Comparison of ENCODE assay signal across 18 cellular contexts in genomic region chr10:95134490-95134889, GRCh38.
"Had no signal": no experiment of that assay in that cellular context is flagged by ENCODE, and none has a peak within 500 bp of the region (broad histone marks: within the 10 kb centered on the region; RNA-seq: fewer than 3 reads in every experiment).

No MANE protein-coding gene starts in this region.

- H3K4me2 ChIP-seq: neural progenitor cell, smooth muscle cell had no signal

- H3K9ac ChIP-seq: neural progenitor cell, parathyroid adenoma had no signal

- H3K9me3 ChIP-seq: neutrophil, ovary, pancreas, prostate gland, psoas muscle, right atrium auricular region, right lobe of liver, sigmoid colon had no signal

- H3K79me2 ChIP-seq: parathyroid adenoma had no signal

- H2AFZ ChIP-seq: neural progenitor cell, parathyroid adenoma had no signal

- H3K4me1 ChIP-seq: neural progenitor cell, parathyroid adenoma, prostate gland, psoas muscle, right atrium auricular region, sigmoid colon, spleen had no signal

- H3K36me3 ChIP-seq: neural progenitor cell, neutrophil, ovary, pancreas, prostate gland, right atrium auricular region, right lobe of liver, sigmoid colon, spleen had no signal

- ATAC-seq: naive thymus-derived CD8-positive, alpha-beta T cell; natural killer cell; natural killer cell treated with Interleukin-12 subunit alpha and Interleukin-12 subunit beta and Interleukin-15 and Interleukin-18, amount 100 ng/mL, for 72 hours; pancreas; psoas muscle; right cardiac atrium; right lobe of liver; sciatic nerve had no signal

- H3K27me3 ChIP-seq: neural progenitor cell, neutrophil, ovary, pancreas, right atrium auricular region, right lobe of liver, sigmoid colon, spleen had no signal

- H3K4me3 ChIP-seq: neural progenitor cell, ovary, pancreas, prostate gland, psoas muscle, right atrium auricular region, right lobe of liver, sigmoid colon, skin epidermis, smooth muscle cell, spleen had no signal

- H3K27ac ChIP-seq: neural progenitor cell, neutrophil, ovary, pancreas, parathyroid adenoma, prostate gland, psoas muscle, right atrium auricular region, right lobe of liver, sigmoid colon, skin epidermis, spleen had no signal
